11 cellular contexts compared by ENCODE assay signal in the genomic region with DNA sequence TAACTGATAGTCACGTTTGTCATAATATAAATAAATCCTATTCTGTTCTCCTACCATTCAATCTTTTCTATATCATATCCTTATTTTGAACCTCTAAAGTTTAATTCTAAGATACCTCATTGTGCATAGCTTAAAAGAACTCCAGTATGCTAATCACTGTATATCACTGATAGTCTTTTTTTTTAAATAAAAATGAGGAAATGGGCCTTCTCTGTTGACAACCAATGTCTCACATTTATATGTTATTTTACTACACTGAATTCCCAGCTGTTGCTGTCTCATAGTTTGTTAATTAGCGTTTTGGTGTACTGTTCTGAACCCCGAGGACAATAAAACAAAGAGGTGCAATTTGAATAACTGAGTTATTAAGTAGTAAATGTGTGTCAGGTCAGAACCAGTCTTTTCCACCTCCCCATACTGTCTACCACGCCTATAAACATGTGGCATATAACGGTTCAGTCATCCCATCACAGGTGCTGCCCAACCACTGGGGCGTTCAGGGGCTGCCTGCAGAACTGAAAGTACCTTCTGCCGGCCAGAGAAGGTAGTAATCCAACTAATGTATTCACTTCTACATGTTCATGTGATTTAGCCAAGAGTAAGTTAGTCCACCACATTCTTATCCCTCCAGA. TPM values are rescaled to one million over a fixed set of nuclear protein-coding genes. Genes with fewer than 3 reads are reported as not detected.
DNase-seq lines count a peak whose midpoint lies in the region; ATAC-seq and TF ChIP-seq lines count a peak whose summit lies in the region.
"Had no signal": no experiment of that assay in that cellular context is flagged by ENCODE, and none has a peak within 500 bp of the region (broad histone marks: within the 10 kb centered on the region; RNA-seq: fewer than 3 reads in every experiment).

No MANE protein-coding gene starts in this region.

- H3K27ac ChIP-seq in CD8-positive, alpha-beta memory T cell (ENCODE audit: low read depth, low read length) = no peak overlapping the region
- H3K27ac ChIP-seq in sigmoid colon (no peak overlapping the region), breast epithelium (no peak overlapping the region)
- H3K27ac ChIP-seq: BLaER1 treated with 17β-estradiol and CSF1 and Interleukin-3, amounts not matched to agents 10 nM and 100 nM had no signal

- peaks cover 32 to 78% (median 32%) of the 10 kb centered on the region in 3 donors for H3K36me3 Mint-ChIP-seq in CD8-positive, alpha-beta memory T cell

- no peaks in the 10 kb centered on the region for H3K27me3 ChIP-seq in CD8-positive, alpha-beta memory T cell (ENCODE audit: insufficient read depth, low read length, poor library complexity, severe bottlenecking)
- H3K27me3 ChIP-seq in sigmoid colon (no peaks in the 10 kb centered on the region), breast epithelium (no peaks in the 10 kb centered on the region)
- H3K27me3 ChIP-seq: BLaER1 treated with 17β-estradiol and CSF1 and Interleukin-3, amounts not matched to agents 10 nM and 100 nM had no signal

- TF ChIP-seq CTCF in sigmoid colon (IDR thresholded peaks at IDR 0.05) (no peak), breast epithelium (IDR thresholded peaks at IDR 0.05) (no peak)

- H3K4me1 ChIP-seq in CD8-positive, alpha-beta memory T cell (ENCODE audit: insufficient read depth, low read length) = peaks cover 36% of the 10 kb centered on the region
- peaks cover 0 to 7% (median 3%) of the 10 kb centered on the region in 4 donors for H3K4me1 ChIP-seq in sigmoid colon
- no peaks in the 10 kb centered on the region for H3K4me1 ChIP-seq in breast epithelium

- ATAC-seq in GM19351 (IDR thresholded peaks at IDR 0.05; ENCODE audit: unreplicated experiment) (peak; percentile 97), HG02973 (IDR thresholded peaks at IDR 0.05; ENCODE audit: unreplicated experiment) (peak; percentile 97)
- ATAC-seq: HCT116 had no signal

- POLR2A ChIA-PET in CD8-positive, alpha-beta memory T cell (lab: Charles Lee) = no interaction called here

- no peaks in the 10 kb centered on the region for H3K9me3 ChIP-seq in CD8-positive, alpha-beta memory T cell (ENCODE audit: low read length)
- H3K9me3 ChIP-seq in sigmoid colon = no peaks in the 10 kb centered on the region
- H3K9me3 ChIP-seq in breast epithelium = no peaks in the 10 kb centered on the region
- H3K9me3 ChIP-seq: BLaER1 treated with 17β-estradiol and CSF1 and Interleukin-3, amounts not matched to agents 10 nM and 100 nM had no signal

- TF ChIP-seq POLR2A in sigmoid colon (IDR thresholded peaks at IDR 0.05) (no peak), breast epithelium (IDR thresholded peaks at IDR 0.05) (no peak)

- peak overlapping the region; percentile 13 to 83 (median 70) for H3K4me3 Mint-ChIP-seq in CD8-positive, alpha-beta memory T cell

- CTCF ChIA-PET in CD8-positive, alpha-beta memory T cell (lab: Charles Lee) = no interaction called here

- H3K4me3 ChIP-seq in CD8-positive, alpha-beta memory T cell (ENCODE audit: low read length) = no peak overlapping the region
- H3K4me3 ChIP-seq in sigmoid colon (no peak overlapping the region), breast epithelium (no peak overlapping the region)
- H3K4me3 ChIP-seq: BLaER1 treated with 17β-estradiol and CSF1 and Interleukin-3, amounts not matched to agents 10 nM and 100 nM had no signal

- intact Hi-C loops in sigmoid colon (cut with DNase I) = no loop called here
- intact Hi-C loops in breast epithelium (cut with DNase I; ENCODE audit: low total_unique reads) = no loop called here

- H3K36me3 ChIP-seq in CD8-positive, alpha-beta memory T cell (ENCODE audit: insufficient read depth, low read length) = peaks cover 13% of the 10 kb centered on the region
- H3K36me3 ChIP-seq in sigmoid colon (peaks cover 0 to 20% (median 5%) of the 10 kb centered on the region in 4 donors), breast epithelium (no peaks in the 10 kb centered on the region)

- peak in 3 of 5 donors; percentile 18 to 58 (median 20) for DNase-seq in CD8-positive, alpha-beta memory T cell
- DNase-seq in RPMI8226 (peak; percentile 26), NCI-H748 treated with DMSO at 0.1 percent for 48 hours (lab: John Stamatoyannopoulos, UW) (no peak), sigmoid colon (no peak), breast epithelium (ENCODE audit: low spot score in 2 of 2) (no peak), AG20443 (ENCODE audit: low spot score) (no peak)
- DNase-seq: NCI-H1930 had no signal

- no peak for TF ChIP-seq EP300 in sigmoid colon (IDR thresholded peaks at IDR 0.05)

- peaks cover 66 to 91% (median 91%) of the 10 kb centered on the region in 3 donors for H3K4me1 Mint-ChIP-seq in CD8-positive, alpha-beta memory T cell

- H3K9me3 Mint-ChIP-seq in CD8-positive, alpha-beta memory T cell = no peaks in the 10 kb centered on the region

- WGBS in sigmoid colon, 2 donors = 51 to 62% methylated on average over 7 of the region's 7 CpGs

- H3K27ac Mint-ChIP-seq in CD8-positive, alpha-beta memory T cell = peak overlapping the region in 7 of 8 donors; percentile 56 to 85 (median 68)

- H3K27me3 Mint-ChIP-seq in CD8-positive, alpha-beta memory T cell = no peaks in the 10 kb centered on the region

RNA-seq across cellular contexts. Expression of a gene that starts 14.9 kb away (rescaled TPM):
- 100 to 1,000 TPM; 112 to 113 TPM for total RNA-seq in CD8-positive, alpha-beta memory T cell
- 67.7 TPM for polyA plus RNA-seq in CD8-positive, alpha-beta memory T cell
- 10 to 100 TPM; 27.4 to 55.9 (median 48.3) TPM for total RNA-seq in sigmoid colon
- 10 to 100 TPM in 2 of 3 donors, 1 to 10 TPM in 1; 9.6 to 16.6 (median 15.2) TPM for polyA plus RNA-seq in sigmoid colon
- total RNA-seq in breast epithelium = 100 to 1,000 TPM in 1 of 3 donors, 10 to 100 TPM in 2; 57.7 to 107 (median 70.8) TPM

Comparison
In these comparisons a context has a peak if more than half of its experiments do, and no peak if none do; other contexts are left out.
1. DNase-seq: peak in CD8-positive, alpha-beta memory T cell (3 of 5) and RPMI8226 (single experiment); none in NCI-H748 treated with DMSO at 0.1 percent for 48 hours (single experiment), sigmoid colon (single experiment), breast epithelium (0 of 2) and AG20443 (single experiment).